ENCODE assay signal across 8 cellular contexts in the genomic region with DNA sequence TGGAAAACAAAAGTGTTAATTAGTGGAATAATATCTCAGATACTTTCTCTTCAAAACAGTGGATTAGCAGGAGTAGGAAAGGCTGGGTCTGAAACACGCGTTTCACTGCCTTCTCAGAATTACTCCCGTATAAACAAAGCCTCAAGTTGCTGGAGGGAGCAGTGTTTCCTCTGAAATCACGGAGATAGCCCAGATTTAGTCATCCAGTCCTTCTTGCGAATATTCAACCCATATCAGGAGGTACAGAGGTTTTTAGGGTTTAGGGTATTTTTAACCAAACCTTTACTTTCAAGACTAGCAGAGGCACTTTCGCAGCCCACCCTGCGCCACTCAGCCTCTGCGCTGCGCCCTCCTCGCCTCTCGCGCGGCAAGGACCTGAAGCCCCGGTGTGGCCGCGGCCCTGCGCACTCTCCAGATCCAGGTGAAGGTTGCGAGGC. TPM values are rescaled to one million over a fixed set of nuclear protein-coding genes. Genes with fewer than 3 reads are reported as not detected.
A peak's percentile ranks its signal among the peaks of the same experiment; 100 is the strongest.
DNase-seq lines count a peak whose midpoint lies in the region; ATAC-seq and TF ChIP-seq lines count a peak whose summit lies in the region.

No MANE protein-coding gene starts in this region.

- H3K4me3 ChIP-seq in OCI-LY3 (ENCODE audit: low read length) (peak overlapping the region; percentile 90), lung (peak overlapping the region; percentile 66), testis (peak overlapping the region; percentile 73 to 82)

- H3K4me2 ChIP-seq in OCI-LY3 (ENCODE audit: low read length): peak overlapping the region; percentile 99

- no peak for TF ChIP-seq POLR2A in testis (IDR thresholded peaks at IDR 0.05)

- no peaks in the 10 kb centered on the region for H3K36me3 ChIP-seq in OCI-LY3 (replicated peaks; ENCODE audit: low read depth, low read length)
- no peaks in the 10 kb centered on the region for H3K36me3 ChIP-seq in lung (ENCODE audit: control insufficient read depth in 2 of 2, insufficient read depth in 2 of 2, low read length in 2 of 2)
- no peaks in the 10 kb centered on the region for H3K36me3 ChIP-seq in testis (ENCODE audit: low read depth, missing control alignments)

- no peak overlapping the region for H3K9ac ChIP-seq in OCI-LY3 (ENCODE audit: low read length)

- H3K9me3 ChIP-seq in OCI-LY3 (ENCODE audit: insufficient read depth, low read length) (no peaks in the 10 kb centered on the region), lung (ENCODE audit: control insufficient read depth in 2 of 2, insufficient read depth in 1 of 2, low read length in 1 of 2) (no peaks in the 10 kb centered on the region), testis (no peaks in the 10 kb centered on the region)

- H3K4me1 ChIP-seq in OCI-LY3 (ENCODE audit: low read length) (peaks cover 10% of the 10 kb centered on the region), lung (ENCODE audit: control insufficient read depth in 2 of 2, insufficient read depth in 2 of 2, low read length in 2 of 2) (peaks cover 0 to 5% of the 10 kb centered on the region in 2 donors), testis (peaks cover 5% of the 10 kb centered on the region)

- peak; percentile 3 for ATAC-seq in GM21447 (IDR thresholded peaks at IDR 0.05; ENCODE audit: unreplicated experiment)
- no peak for ATAC-seq in lung (ENCODE audit: insufficient read depth, low FRiP score)

- no peak overlapping the region for H2AFZ ChIP-seq in OCI-LY3 (ENCODE audit: low read depth, low read length)

- no peaks in the 10 kb centered on the region for H3K79me2 ChIP-seq in OCI-LY3 (ENCODE audit: low read length)

- H3K27me3 ChIP-seq in OCI-LY3 (ENCODE audit: low read depth, low read length) (peaks cover 24% of the 10 kb centered on the region), lung (ENCODE audit: control insufficient read depth, insufficient read depth) (no peaks in the 10 kb centered on the region), testis (no peaks in the 10 kb centered on the region)

- H3K27ac ChIP-seq in OCI-LY3 (ENCODE audit: low read length) (no peak overlapping the region), lung (ENCODE audit: low read depth in 1 of 2, low read length in 1 of 2) (peak overlapping the region; percentile 96 to 99), testis (peak overlapping the region; percentile 96 to 98)

- DNase-seq in AG20443 (ENCODE audit: low spot score) (peak; percentile 34), dedifferentiated amniotic fluid mesenchymal stem cell (ENCODE audit: extremely low spot score) (peak; percentile 79), lung (ENCODE audit: low spot score) (no peak), testis (peak; percentile 38), DMS153 treated with DMSO at 0.1 percent for 48 hours (lab: John Stamatoyannopoulos, UW; ENCODE audit: unreplicated experiment) (no peak), NCI-H446 treated with DMSO at 0.1 percent for 48 hours (lab: John Stamatoyannopoulos, UW) (no peak)

- no peak for TF ChIP-seq CTCF in OCI-LY3 (IDR thresholded peaks at IDR 0.05; ENCODE audit: low read depth, low read length)
- TF ChIP-seq CTCF in lung (IDR thresholded peaks at IDR 0.05; ENCODE audit: control extremely low read depth, extremely low read depth): no peak
- TF ChIP-seq CTCF in testis (IDR thresholded peaks at IDR 0.05): no peak

- intact Hi-C loops in testis (cut with DNase I; ENCODE audit: low total_unique reads): loop anchor here (5.0 kb wide), 2 partner anchors 127 to 207 kb away; no protein-coding TSS in a partner anchor

- H4K20me1 ChIP-seq in OCI-LY3 (ENCODE audit: insufficient read depth, low read length): no peaks in the 10 kb centered on the region

- 1 to 2% methylated on average over 18 of the region's 18 CpGs for WGBS in lung, 2 donors
- 0% methylated on average over 8 to 9 of the region's 18 CpGs for WGBS in testis, 2 donors

RNA-seq across cellular contexts. Expression of gene SAMD4A, which starts 2.1 kb away (rescaled TPM):
- 10 to 100 TPM; 25.9 to 26.6 TPM for total RNA-seq in lung
- polyA plus RNA-seq in lung: 1 to 10 TPM; 5.8 to 6.4 TPM
- 100 to 1,000 TPM; 103 to 259 TPM for total RNA-seq in testis
- polyA plus RNA-seq in testis (ENCODE audit: insufficient read depth, low read depth, low replicate concordance): 369 TPM

RNA-seq across cellular contexts. Expression of gene CGRRF1, which starts 55.1 kb away (rescaled TPM):
- total RNA-seq in lung (10 to 100 TPM; 16.1 to 17.3 TPM), testis (10 to 100 TPM; 29.4 to 31.4 TPM)
- polyA plus RNA-seq in lung (10 to 100 TPM; 11.2 to 21.5 TPM), testis (ENCODE audit: insufficient read depth, low read depth, low replicate concordance) (79.6 TPM)

Comparison
In these comparisons a context has a peak if more than half of its experiments do, and no peak if none do; other contexts are left out.
1. DNase-seq: peak in AG20443 (single experiment), dedifferentiated amniotic fluid mesenchymal stem cell (single experiment) and testis (single experiment); none in lung (single experiment), DMS153 treated with DMSO at 0.1 percent for 48 hours (single experiment) and NCI-H446 treated with DMSO at 0.1 percent for 48 hours (single experiment).
2. Peak in every context shown above with its lines, with median percentiles within 50 percentile points of each other: H3K4me3 ChIP-seq.